ENCODE assay signal across 8 cellular contexts in genomic region chr3:65597225-65597951, GRCh38.
A peak's percentile ranks its signal among the peaks of the same experiment; 100 is the strongest.
DNase-seq lines count a peak whose midpoint lies in the region; FAIRE-seq and TF ChIP-seq lines count a peak whose summit lies in the region.

No MANE protein-coding gene starts in this region.

- peaks cover 49% of the 10 kb centered on the region for H3K27me3 Mint-ChIP-seq in nephron (ENCODE audit: low read depth)
- peaks cover 6% of the 10 kb centered on the region for H3K27me3 Mint-ChIP-seq in T-helper 2 cell treated with Interferon-gamma antibody and Interleukin-4, amounts not matched to agents 5 μg/mL and 100 μg/mL, for 36 hours (ENCODE audit: low read depth)

- no peak for FAIRE-seq in GM12891 (lab: Jason Lieb, UNC)

- DNase-seq in AG10803 (ENCODE audit: low read depth) (peak; percentile 25), NCI-H510A (lab: John Stamatoyannopoulos, UW) (peak; percentile 19), fibroblast of pulmonary artery (ENCODE audit: low read depth) (peak; percentile 35), OCI-M2 (lab: John Stamatoyannopoulos, UW; ENCODE audit: unreplicated experiment) (no peak), activated gamma-delta T cell treated with Interleukin-2 at 50 U/mL for 16 hours (no peak), GM12891 (ENCODE audit: insufficient read length, low spot score) (no peak)
- DNase-seq in T-helper 2 cell treated with Interferon-gamma antibody and Interleukin-4, amounts not matched to agents 5 μg/mL and 100 μg/mL, for 36 hours (ENCODE audit: low spot score) = no peak

- H3K4me3 Mint-ChIP-seq in nephron = peak overlapping the region; percentile 85 to 88 (median 86)
- H3K4me3 Mint-ChIP-seq in T-helper 2 cell treated with Interferon-gamma antibody and Interleukin-4, amounts not matched to agents 5 μg/mL and 100 μg/mL, for 36 hours = no peak overlapping the region

- TF ChIP-seq POLR2A in GM12891 (IDR thresholded peaks at IDR 0.05; ENCODE audit: low read depth, low read length) = no peak

- H3K4me3 ChIP-seq in AG10803 (ENCODE audit: low read length) (peak overlapping the region; percentile 23), fibroblast of pulmonary artery (replicated peaks; ENCODE audit: low read depth, low read length) (no peak overlapping the region)

- TF ChIP-seq CTCF in AG10803 (conservative IDR thresholded peaks at IDR 0.05; ENCODE audit: low read length) (no peak), fibroblast of pulmonary artery (IDR thresholded peaks at IDR 0.05; ENCODE audit: low read length, missing control alignments) (no peak), nephron (IDR thresholded peaks at IDR 0.05; ENCODE audit: unreplicated experiment in 3 of 3) (no peak)

- H3K4me1 Mint-ChIP-seq in nephron = peaks cover 22% of the 10 kb centered on the region
- H3K4me1 Mint-ChIP-seq in T-helper 2 cell treated with Interferon-gamma antibody and Interleukin-4, amounts not matched to agents 5 μg/mL and 100 μg/mL, for 36 hours (ENCODE audit: low read depth) = no peaks in the 10 kb centered on the region

- H3K9me3 Mint-ChIP-seq in nephron = no peaks in the 10 kb centered on the region
- H3K9me3 Mint-ChIP-seq in T-helper 2 cell treated with Interferon-gamma antibody and Interleukin-4, amounts not matched to agents 5 μg/mL and 100 μg/mL, for 36 hours = no peaks in the 10 kb centered on the region

- no peaks in the 10 kb centered on the region for H3K36me3 Mint-ChIP-seq in nephron (ENCODE audit: low read depth)
- H3K36me3 Mint-ChIP-seq in T-helper 2 cell treated with Interferon-gamma antibody and Interleukin-4, amounts not matched to agents 5 μg/mL and 100 μg/mL, for 36 hours (ENCODE audit: low read depth) = no peaks in the 10 kb centered on the region

- H3K27ac Mint-ChIP-seq in nephron = peak overlapping the region; percentile 44 to 79 (median 59)
- H3K27ac Mint-ChIP-seq in T-helper 2 cell treated with Interferon-gamma antibody and Interleukin-4, amounts not matched to agents 5 μg/mL and 100 μg/mL, for 36 hours = no peak overlapping the region

TF ChIP-seq in GM12891, 5 proteins besides CTCF, POLR2A, EP300 and RAD21:
- TF ChIP-seq SPI1 (IDR thresholded peaks at IDR 0.05; ENCODE audit: low read depth, low read length) (no peak), POU2F2 (IDR thresholded peaks at IDR 0.05; ENCODE audit: low read depth, low read length) (no peak), PAX5 (IDR thresholded peaks at IDR 0.05; ENCODE audit: insufficient read depth, low read length, severe bottlenecking) (no peak)

Comparison
In these comparisons a context has a peak if more than half of its experiments do, and no peak if none do; other contexts are left out.
1. DNase-seq: peak in AG10803 (single experiment), NCI-H510A (single experiment) and fibroblast of pulmonary artery (single experiment); none in OCI-M2 (single experiment), T-helper 2 cell treated with Interferon-gamma antibody and Interleukin-4, amounts not matched to agents 5 μg/mL and 100 μg/mL, for 36 hours (single experiment), activated gamma-delta T cell treated with Interleukin-2 at 50 U/mL for 16 hours (single experiment) and GM12891 (single experiment).